In genomic region chr20:54056762-54057639, GRCh38 we compare ENCODE assay signal across 1 cellular context.
TF ChIP-seq lines count a peak whose summit lies in the region.

No MANE protein-coding gene starts in this region.

TF ChIP-seq in H1, 55 proteins besides CTCF, POLR2A, EP300 and RAD21:
- TF ChIP-seq KDM1A (IDR thresholded peaks at IDR 0.05; ENCODE audit: borderline replicate concordance, low read length), result 0 out of 2 replicates have a peak, but pooled peaks have one; percentile 42
- TF ChIP-seq SP4 (IDR thresholded peaks at IDR 0.05; ENCODE audit: low read length), result no peak
- no peak for TF ChIP-seq EGR1 (IDR thresholded peaks at IDR 0.05; ENCODE audit: borderline replicate concordance, low read depth, low read length)
- no peak for TF ChIP-seq CHD1 (IDR thresholded peaks at IDR 0.05; ENCODE audit: low read depth, low read length)
TF ChIP-seq in H1: peak in this region for 1.
